Comparison of ENCODE assay signal across 10 cellular contexts in the genomic region with DNA sequence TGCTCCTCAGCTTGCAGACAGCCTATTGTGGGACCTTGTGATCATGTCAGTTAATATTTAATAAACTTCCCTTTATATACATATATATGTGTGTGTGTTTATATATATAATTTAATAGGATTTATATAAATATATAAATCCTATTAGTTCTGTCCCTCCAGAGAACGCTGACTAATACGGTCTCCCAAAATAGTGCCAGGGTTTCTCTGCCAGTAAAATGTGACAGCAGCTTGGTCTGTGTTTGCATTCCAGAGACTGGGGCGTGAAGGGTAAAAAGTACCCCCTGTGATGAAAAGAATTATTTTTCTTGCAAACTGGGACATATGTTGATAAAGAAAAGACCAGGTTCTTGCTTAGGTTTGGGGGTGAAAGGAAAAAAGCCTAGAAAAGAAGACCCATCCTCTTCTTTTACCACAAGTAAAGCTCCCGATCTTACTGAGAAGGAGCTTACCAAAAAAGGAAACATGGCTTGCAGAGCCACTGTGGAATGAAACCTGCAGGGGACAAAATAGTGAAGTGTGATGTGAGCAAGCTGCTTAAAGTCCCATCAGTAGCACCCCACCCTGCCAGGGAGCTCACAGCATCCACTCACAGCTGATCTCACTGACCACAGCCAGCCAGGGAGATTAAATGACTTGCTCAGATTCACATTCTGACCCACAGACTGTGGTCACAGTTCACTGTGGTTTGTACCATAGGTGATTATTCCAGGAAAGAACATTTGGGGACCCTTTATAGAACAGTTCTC.
DNase-seq lines count a peak whose midpoint lies in the region; TF ChIP-seq lines count a peak whose summit lies in the region.
"Had no signal": no experiment of that assay in that cellular context is flagged by ENCODE, and none has a peak within 500 bp of the region (broad histone marks: within the 10 kb centered on the region; RNA-seq: fewer than 3 reads in every experiment).

No MANE protein-coding gene starts in this region.

- CTCF ChIA-PET in activated CD4-positive, alpha-beta memory T cell treated with anti-CD3 and anti-CD28 coated beads for 36 hours (lab: Charles Lee), result no interaction called here
- CTCF ChIA-PET in activated CD4-positive, alpha-beta memory T cell treated with anti-CD3 and anti-CD28 coated beads, Interleukin-2, amount 10 ng/mL, durations not matched to agents 7 days and 5 days (lab: Charles Lee), result no interaction called here

- no peaks in the 10 kb centered on the region for H4K20me1 ChIP-seq in OCI-LY3 (ENCODE audit: insufficient read depth, low read length)

- H3K9ac ChIP-seq in OCI-LY3 (ENCODE audit: low read length), result peak overlapping the region; percentile 44

- H3K27ac Mint-ChIP-seq in activated CD4-positive, alpha-beta memory T cell treated with anti-CD3 and anti-CD28 coated beads for 36 hours, result no peak overlapping the region
- no peak overlapping the region for H3K27ac Mint-ChIP-seq in activated CD4-positive, alpha-beta memory T cell treated with anti-CD3 and anti-CD28 coated beads, Interleukin-2, amount 10 ng/mL, durations not matched to agents 7 days and 5 days
- H3K27ac Mint-ChIP-seq: activated naive CD4-positive, alpha-beta T cell treated with anti-CD3 and anti-CD28 coated beads, Interleukin-2, amount 10 ng/mL, durations not matched to agents 7 days and 5 days had no signal

- intact Hi-C loops in activated CD4-positive, alpha-beta memory T cell treated with anti-CD3 and anti-CD28 coated beads for 36 hours (cut with micrococcal nuclease), result no loop called here
- intact Hi-C loops in left ventricle myocardium inferior (cut with micrococcal nuclease), result no loop called here

- no peaks in the 10 kb centered on the region for H3K36me3 Mint-ChIP-seq in activated CD4-positive, alpha-beta memory T cell treated with anti-CD3 and anti-CD28 coated beads for 36 hours
- H3K36me3 Mint-ChIP-seq in activated CD4-positive, alpha-beta memory T cell treated with anti-CD3 and anti-CD28 coated beads, Interleukin-2, amount 10 ng/mL, durations not matched to agents 7 days and 5 days (ENCODE audit: low read depth), result no peaks in the 10 kb centered on the region
- H3K36me3 Mint-ChIP-seq: activated naive CD4-positive, alpha-beta T cell treated with anti-CD3 and anti-CD28 coated beads, Interleukin-2, amount 10 ng/mL, durations not matched to agents 7 days and 5 days had no signal

- no peaks in the 10 kb centered on the region for H3K9me3 Mint-ChIP-seq in activated CD4-positive, alpha-beta memory T cell treated with anti-CD3 and anti-CD28 coated beads for 36 hours
- H3K9me3 Mint-ChIP-seq in activated CD4-positive, alpha-beta memory T cell treated with anti-CD3 and anti-CD28 coated beads, Interleukin-2, amount 10 ng/mL, durations not matched to agents 7 days and 5 days, result no peaks in the 10 kb centered on the region
- H3K9me3 Mint-ChIP-seq: activated naive CD4-positive, alpha-beta T cell treated with anti-CD3 and anti-CD28 coated beads, Interleukin-2, amount 10 ng/mL, durations not matched to agents 7 days and 5 days had no signal

- no peak overlapping the region for H3K4me3 Mint-ChIP-seq in activated CD4-positive, alpha-beta memory T cell treated with anti-CD3 and anti-CD28 coated beads for 36 hours
- no peak overlapping the region for H3K4me3 Mint-ChIP-seq in activated CD4-positive, alpha-beta memory T cell treated with anti-CD3 and anti-CD28 coated beads, Interleukin-2, amount 10 ng/mL, durations not matched to agents 7 days and 5 days
- H3K4me3 Mint-ChIP-seq: activated naive CD4-positive, alpha-beta T cell treated with anti-CD3 and anti-CD28 coated beads, Interleukin-2, amount 10 ng/mL, durations not matched to agents 7 days and 5 days had no signal

- peak; percentile 9 for DNase-seq in activated CD4-positive, alpha-beta memory T cell treated with anti-CD3 and anti-CD28 coated beads for 36 hours
- DNase-seq in activated CD4-positive, alpha-beta memory T cell treated with anti-CD3 and anti-CD28 coated beads, Interleukin-2, amount 10 ng/mL, durations not matched to agents 7 days and 5 days, result no peak
- DNase-seq in left ventricle myocardium inferior, result peak; percentile 30
- DNase-seq in ureter (ENCODE audit: low spot score), result peak; percentile 41
- no peak for DNase-seq in NCI-H187 (lab: John Stamatoyannopoulos, UW)
- no peak for DNase-seq in effector CD4-positive, alpha-beta T cell
- DNase-seq in nucleus accumbens (lab: John Stamatoyannopoulos, UW), result no peak
- DNase-seq: activated naive CD4-positive, alpha-beta T cell treated with anti-CD3 and anti-CD28 coated beads, Interleukin-2, amount 10 ng/mL, durations not matched to agents 7 days and 5 days had no signal

- H3K4me1 ChIP-seq in OCI-LY3 (ENCODE audit: low read length) (peaks cover 24% of the 10 kb centered on the region), left ventricle myocardium inferior (peaks cover 11% of the 10 kb centered on the region)
- H3K4me1 ChIP-seq: A549 had no signal

- no peaks in the 10 kb centered on the region for H3K79me2 ChIP-seq in OCI-LY3 (ENCODE audit: low read length)

- H3K4me1 Mint-ChIP-seq in activated CD4-positive, alpha-beta memory T cell treated with anti-CD3 and anti-CD28 coated beads for 36 hours (ENCODE audit: low read depth), result no peaks in the 10 kb centered on the region
- H3K4me1 Mint-ChIP-seq in activated CD4-positive, alpha-beta memory T cell treated with anti-CD3 and anti-CD28 coated beads, Interleukin-2, amount 10 ng/mL, durations not matched to agents 7 days and 5 days, result peaks cover 3% of the 10 kb centered on the region
- H3K4me1 Mint-ChIP-seq: activated naive CD4-positive, alpha-beta T cell treated with anti-CD3 and anti-CD28 coated beads, Interleukin-2, amount 10 ng/mL, durations not matched to agents 7 days and 5 days had no signal

- H3K27me3 Mint-ChIP-seq in activated CD4-positive, alpha-beta memory T cell treated with anti-CD3 and anti-CD28 coated beads for 36 hours, result no peaks in the 10 kb centered on the region
- no peaks in the 10 kb centered on the region for H3K27me3 Mint-ChIP-seq in activated CD4-positive, alpha-beta memory T cell treated with anti-CD3 and anti-CD28 coated beads, Interleukin-2, amount 10 ng/mL, durations not matched to agents 7 days and 5 days
- H3K27me3 Mint-ChIP-seq: activated naive CD4-positive, alpha-beta T cell treated with anti-CD3 and anti-CD28 coated beads, Interleukin-2, amount 10 ng/mL, durations not matched to agents 7 days and 5 days had no signal

- no peaks in the 10 kb centered on the region for H3K9me3 ChIP-seq in OCI-LY3 (ENCODE audit: insufficient read depth, low read length)
- H3K9me3 ChIP-seq in left ventricle myocardium inferior (replicated peaks), result peaks cover 3% of the 10 kb centered on the region
- H3K9me3 ChIP-seq: A549 had no signal

- peak overlapping the region; percentile 74 for H2AFZ ChIP-seq in OCI-LY3 (ENCODE audit: low read depth, low read length)

- H3K27me3 ChIP-seq in OCI-LY3 (ENCODE audit: low read depth, low read length) (no peaks in the 10 kb centered on the region), left ventricle myocardium inferior (ENCODE audit: low read depth) (no peaks in the 10 kb centered on the region)

- peak overlapping the region; percentile 51; the same call in 1 of the 2 replicates for H3K27ac ChIP-seq in OCI-LY3 (ENCODE audit: low read length)
- H3K27ac ChIP-seq in left ventricle myocardium inferior (replicated peaks), result peak overlapping the region; percentile 83
- H3K27ac ChIP-seq: A549 had no signal

- no peak for TF ChIP-seq CTCF in OCI-LY3 (IDR thresholded peaks at IDR 0.05; ENCODE audit: low read depth, low read length)
- TF ChIP-seq CTCF in left ventricle myocardium inferior (IDR thresholded peaks at IDR 0.05; ENCODE audit: borderline replicate concordance), result peak; percentile 4

- POLR2A ChIA-PET in activated CD4-positive, alpha-beta memory T cell treated with anti-CD3 and anti-CD28 coated beads for 36 hours (lab: Charles Lee), result no interaction called here
- POLR2A ChIA-PET in activated CD4-positive, alpha-beta memory T cell treated with anti-CD3 and anti-CD28 coated beads, Interleukin-2, amount 10 ng/mL, durations not matched to agents 7 days and 5 days (lab: Charles Lee), result no interaction called here

- H3K4me2 ChIP-seq in OCI-LY3 (ENCODE audit: low read length), result peak overlapping the region; percentile 59
- H3K4me2 ChIP-seq: A549 had no signal

- H3K4me3 ChIP-seq in OCI-LY3 (ENCODE audit: low read length) (peak overlapping the region; percentile 49), left ventricle myocardium inferior (peak overlapping the region; percentile 50)
- H3K4me3 ChIP-seq: A549 had no signal

- H3K36me3 ChIP-seq in OCI-LY3 (replicated peaks; ENCODE audit: low read depth, low read length), result no peaks in the 10 kb centered on the region
- no peaks in the 10 kb centered on the region for H3K36me3 ChIP-seq in left ventricle myocardium inferior

Comparison
In these comparisons a context has a peak if more than half of its experiments do, and no peak if none do; other contexts are left out.
1. DNase-seq: peak in activated CD4-positive, alpha-beta memory T cell treated with anti-CD3 and anti-CD28 coated beads for 36 hours (single experiment), left ventricle myocardium inferior (single experiment) and ureter (single experiment); none in activated CD4-positive, alpha-beta memory T cell treated with anti-CD3 and anti-CD28 coated beads, Interleukin-2, amount 10 ng/mL, durations not matched to agents 7 days and 5 days (single experiment), NCI-H187 (0 of 2), effector CD4-positive, alpha-beta T cell (single experiment) and nucleus accumbens (0 of 56).